17 cellular contexts compared by ENCODE assay signal in the genomic region with DNA sequence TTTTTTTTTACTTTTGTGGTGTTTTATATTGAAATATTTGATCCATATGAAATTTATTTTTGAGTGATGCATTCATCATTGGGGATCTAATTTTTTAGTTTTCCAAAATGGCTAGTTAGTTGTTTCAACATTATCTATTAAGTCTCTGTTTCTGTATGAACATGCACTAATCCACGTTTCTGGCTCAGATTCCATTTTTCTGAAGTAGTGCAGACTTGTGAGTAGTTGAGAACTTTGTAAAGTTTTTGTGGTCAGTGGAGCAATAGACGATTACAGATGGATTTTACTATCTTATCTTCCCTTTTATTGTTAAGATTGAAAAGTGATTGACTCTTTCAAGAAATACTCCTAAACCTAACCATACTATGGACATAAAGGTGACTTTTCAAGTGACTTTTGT. TPM values are rescaled to one million over a fixed set of nuclear protein-coding genes. Genes with fewer than 3 reads are reported as not detected.
DNase-seq lines count a peak whose midpoint lies in the region; FAIRE-seq and TF ChIP-seq lines count a peak whose summit lies in the region.
"Had no signal": no experiment of that assay in that cellular context is flagged by ENCODE, and none has a peak within 500 bp of the region (broad histone marks: within the 10 kb centered on the region; RNA-seq: fewer than 3 reads in every experiment).

No MANE protein-coding gene starts in this region.

- peak overlapping the region; percentile 54 for H3K4me2 ChIP-seq in fibroblast of lung (ENCODE audit: extremely low read depth, insufficient read depth, low read length)
- peak overlapping the region; percentile 59 for H3K4me2 ChIP-seq in skeletal muscle satellite cell (ENCODE audit: low read length)

- no peak for FAIRE-seq in RCC 7860 (lab: Jason Lieb, UNC)
- FAIRE-seq: small intestine had no signal

- peaks cover 55% of the 10 kb centered on the region for H3K36me3 Mint-ChIP-seq in activated CD4-positive, alpha-beta memory T cell treated with anti-CD3 and anti-CD28 coated beads, Interleukin-2, amount 10 ng/mL, durations not matched to agents 7 days and 5 days (ENCODE audit: low read depth)

- H3K79me2 ChIP-seq in fibroblast of lung (ENCODE audit: control insufficient read depth, insufficient read depth, low read length): peaks cover 40% of the 10 kb centered on the region

- H2AFZ ChIP-seq in fibroblast of lung (ENCODE audit: low read length): no peak overlapping the region

- no peak for TF ChIP-seq CTCF in fibroblast of lung (conservative IDR thresholded peaks at IDR 0.05 in 1 of 2, IDR thresholded peaks at IDR 0.05 in 1 of 2; ENCODE audit: low read depth in 1 of 2, low read length in 2 of 2)
- no peak for TF ChIP-seq CTCF in colonic mucosa (IDR thresholded peaks at IDR 0.05)

- H3K27me3 Mint-ChIP-seq in activated CD4-positive, alpha-beta memory T cell treated with anti-CD3 and anti-CD28 coated beads, Interleukin-2, amount 10 ng/mL, durations not matched to agents 7 days and 5 days: no peaks in the 10 kb centered on the region
- H3K27me3 Mint-ChIP-seq: dendritic cell treated with granulocyte-macrophage colony-stimulating factor and Interleukin-4, amounts not matched to agents 40 ng/mL and 50 ng/mL, for 4 days; T-helper 17 cell had no signal

- H3K4me1 Mint-ChIP-seq in activated CD4-positive, alpha-beta memory T cell treated with anti-CD3 and anti-CD28 coated beads, Interleukin-2, amount 10 ng/mL, durations not matched to agents 7 days and 5 days: peaks cover 6% of the 10 kb centered on the region
- H3K4me1 Mint-ChIP-seq: nephron had no signal

- H3K4me1 ChIP-seq in fibroblast of lung (ENCODE audit: control insufficient read depth, extremely low read depth, insufficient read depth, low read length) (peaks cover 2% of the 10 kb centered on the region), skeletal muscle satellite cell (ENCODE audit: control insufficient read depth, insufficient read depth, low read length) (peaks cover 23% of the 10 kb centered on the region), colonic mucosa (no peaks in the 10 kb centered on the region)

- H3K9me3 Mint-ChIP-seq in activated CD4-positive, alpha-beta memory T cell treated with anti-CD3 and anti-CD28 coated beads, Interleukin-2, amount 10 ng/mL, durations not matched to agents 7 days and 5 days: no peaks in the 10 kb centered on the region
- H3K9me3 Mint-ChIP-seq: dendritic cell treated with granulocyte-macrophage colony-stimulating factor and Interleukin-4, amounts not matched to agents 40 ng/mL and 50 ng/mL, for 4 days; nephron had no signal

- no peaks in the 10 kb centered on the region for H3K27me3 ChIP-seq in fibroblast of lung (ENCODE audit: control insufficient read depth, insufficient read depth, low read length)
- H3K27me3 ChIP-seq in skeletal muscle satellite cell (ENCODE audit: control insufficient read depth, insufficient read depth, low read length): no peaks in the 10 kb centered on the region
- H3K27me3 ChIP-seq in colonic mucosa: no peaks in the 10 kb centered on the region

- no peak overlapping the region for H3K4me3 Mint-ChIP-seq in activated CD4-positive, alpha-beta memory T cell treated with anti-CD3 and anti-CD28 coated beads, Interleukin-2, amount 10 ng/mL, durations not matched to agents 7 days and 5 days
- H3K4me3 Mint-ChIP-seq: dendritic cell treated with granulocyte-macrophage colony-stimulating factor and Interleukin-4, amounts not matched to agents 40 ng/mL and 50 ng/mL, for 4 days; nephron; T-helper 17 cell had no signal

- H3K9me3 ChIP-seq in fibroblast of lung (ENCODE audit: control insufficient read depth, insufficient read depth, low read depth, low read length): no peaks in the 10 kb centered on the region
- H3K9me3 ChIP-seq in skeletal muscle satellite cell (replicated peaks; ENCODE audit: low read length): no peaks in the 10 kb centered on the region
- no peaks in the 10 kb centered on the region for H3K9me3 ChIP-seq in colonic mucosa

- H3K4me3 ChIP-seq in fibroblast of lung (replicated peaks in 1 of 4; ENCODE audit: control extremely low read depth in 1 of 4, insufficient read depth in 1 of 4, low read depth in 3 of 4, low read length in 4 of 4) (peak overlapping the region in 2 of 4 experiments; percentile 16 to 20), skeletal muscle satellite cell (ENCODE audit: low read length) (peak overlapping the region; percentile 45), colonic mucosa (no peak overlapping the region)

- no peaks in the 10 kb centered on the region for H3K36me3 ChIP-seq in fibroblast of lung (ENCODE audit: control insufficient read depth, insufficient read depth, low read length)
- peaks cover 15% of the 10 kb centered on the region for H3K36me3 ChIP-seq in skeletal muscle satellite cell (ENCODE audit: insufficient read depth, low read length)
- no peaks in the 10 kb centered on the region for H3K36me3 ChIP-seq in colonic mucosa

- intact Hi-C loops in colonic mucosa (cut with DNase I): no loop called here

- no peak overlapping the region for H3K27ac Mint-ChIP-seq in activated CD4-positive, alpha-beta memory T cell treated with anti-CD3 and anti-CD28 coated beads, Interleukin-2, amount 10 ng/mL, durations not matched to agents 7 days and 5 days
- H3K27ac Mint-ChIP-seq: dendritic cell treated with granulocyte-macrophage colony-stimulating factor and Interleukin-4, amounts not matched to agents 40 ng/mL and 50 ng/mL, for 4 days; nephron; T-helper 17 cell had no signal

- CTCF ChIA-PET in activated CD4-positive, alpha-beta memory T cell treated with anti-CD3 and anti-CD28 coated beads, Interleukin-2, amount 10 ng/mL, durations not matched to agents 7 days and 5 days (lab: Charles Lee): no interaction called here

- peak; percentile 20 for DNase-seq in NOMO-1 treated with DMSO at 0.1 percent for 48 hours (lab: John Stamatoyannopoulos, UW; ENCODE audit: unreplicated experiment)
- DNase-seq in NOMO-1 treated with dmso at 0.1 percent for 144 hours (lab: John Stamatoyannopoulos, UW; ENCODE audit: unreplicated experiment): no peak
- DNase-seq in RCC 7860 (ENCODE audit: low spot score): peak; percentile 46
- DNase-seq in fibroblast of lung (ENCODE audit: low read depth in 2 of 2): peak; percentile 78 to 81
- no peak for DNase-seq in activated CD4-positive, alpha-beta memory T cell treated with anti-CD3 and anti-CD28 coated beads, Interleukin-2, amount 10 ng/mL, durations not matched to agents 7 days and 5 days
- DNase-seq in colonic mucosa: no peak
- no peak for DNase-seq in GDM1 (lab: John Stamatoyannopoulos, UW)
- DNase-seq: 8988T; activated naive CD4-positive, alpha-beta T cell treated with Interleukin-2 at 50 U/mL for 16 hours; Kasumi-1; left colon; NCI-H2171 treated with DMSO at 0.1 percent for 48 hours; small intestine; T-helper 17 cell had no signal

- POLR2A ChIA-PET in activated CD4-positive, alpha-beta memory T cell treated with anti-CD3 and anti-CD28 coated beads, Interleukin-2, amount 10 ng/mL, durations not matched to agents 7 days and 5 days (lab: Charles Lee): interaction anchor here (1.1 kb wide), 1 partner anchor 16 kb away, joined by 3 read pairs; no protein-coding TSS in a partner anchor

- H3K9ac ChIP-seq in fibroblast of lung (ENCODE audit: insufficient read depth, low read length) (no peak overlapping the region), skeletal muscle satellite cell (ENCODE audit: low read depth, low read length) (peak overlapping the region; percentile 55), colonic mucosa (ENCODE audit: low read depth in 2 of 2, low read length in 2 of 2) (no peak overlapping the region)

- H4K20me1 ChIP-seq in fibroblast of lung (ENCODE audit: control insufficient read depth, extremely low read depth, insufficient read depth, low read length): no peaks in the 10 kb centered on the region

- peak overlapping the region; percentile 76 for H3K27ac ChIP-seq in fibroblast of lung (ENCODE audit: insufficient read depth, low read length)
- no peak overlapping the region for H3K27ac ChIP-seq in colonic mucosa

RNA-seq across cellular contexts. Expression of a gene that starts 16.7 kb away (rescaled TPM):
- 31.1 and 50.5 TPM in 2 replicates for total RNA-seq in fibroblast of lung
- polyA plus RNA-seq in fibroblast of lung: 64.1 and 77.6 TPM in 2 replicates
- polyA plus RNA-seq in fibroblast of lung (2012): 30.0 and 39.7 TPM in 2 replicates
- 19.0 and 19.8 TPM in 2 replicates for polyA minus RNA-seq in fibroblast of lung (ENCODE audit: low replicate concordance)
- 18.3 and 32.2 TPM in 2 replicates for total RNA-seq in skeletal muscle satellite cell (2012; rRNA removed)
- 10 to 100 TPM; 55.7 to 58.3 TPM for total RNA-seq in activated CD4-positive, alpha-beta memory T cell treated with anti-CD3 and anti-CD28 coated beads, Interleukin-2, amount 10 ng/mL, durations not matched to agents 7 days and 5 days
- total RNA-seq in colonic mucosa: 10 to 100 TPM; 36.1 to 37.9 TPM

RNA-seq across cellular contexts. Expression of a gene that starts 55.5 kb away (rescaled TPM):
- total RNA-seq in fibroblast of lung: 0.17 and 0.26 TPM in 2 replicates
- polyA plus RNA-seq in fibroblast of lung: 0.05 TPM in 1 of 2 replicates, not detected in the other
- polyA plus RNA-seq in fibroblast of lung (2012): 0.06 TPM in 1 of 2 replicates, not detected in the other
- polyA minus RNA-seq in fibroblast of lung (ENCODE audit: low replicate concordance): not detected in 2 replicates
- 0.44 TPM in 1 of 2 replicates, not detected in the other for total RNA-seq in skeletal muscle satellite cell (2012; rRNA removed)
- total RNA-seq in activated CD4-positive, alpha-beta memory T cell treated with anti-CD3 and anti-CD28 coated beads, Interleukin-2, amount 10 ng/mL, durations not matched to agents 7 days and 5 days: under 1 TPM in 1 of 2 experiments, not detected in 1; 0.58 TPM
- total RNA-seq in colonic mucosa: 1 to 10 TPM; 2.8 to 7.9 TPM

Comparison
In these comparisons a context has a peak if more than half of its experiments do, and no peak if none do; other contexts are left out.
1. DNase-seq: peak in NOMO-1 treated with DMSO at 0.1 percent for 48 hours (single experiment), RCC 7860 (single experiment) and fibroblast of lung (2 of 2); none in NOMO-1 treated with dmso at 0.1 percent for 144 hours (single experiment), activated CD4-positive, alpha-beta memory T cell treated with anti-CD3 and anti-CD28 coated beads, Interleukin-2, amount 10 ng/mL, durations not matched to agents 7 days and 5 days (single experiment), colonic mucosa (single experiment) and GDM1 (single experiment).